In the genomic region with DNA sequence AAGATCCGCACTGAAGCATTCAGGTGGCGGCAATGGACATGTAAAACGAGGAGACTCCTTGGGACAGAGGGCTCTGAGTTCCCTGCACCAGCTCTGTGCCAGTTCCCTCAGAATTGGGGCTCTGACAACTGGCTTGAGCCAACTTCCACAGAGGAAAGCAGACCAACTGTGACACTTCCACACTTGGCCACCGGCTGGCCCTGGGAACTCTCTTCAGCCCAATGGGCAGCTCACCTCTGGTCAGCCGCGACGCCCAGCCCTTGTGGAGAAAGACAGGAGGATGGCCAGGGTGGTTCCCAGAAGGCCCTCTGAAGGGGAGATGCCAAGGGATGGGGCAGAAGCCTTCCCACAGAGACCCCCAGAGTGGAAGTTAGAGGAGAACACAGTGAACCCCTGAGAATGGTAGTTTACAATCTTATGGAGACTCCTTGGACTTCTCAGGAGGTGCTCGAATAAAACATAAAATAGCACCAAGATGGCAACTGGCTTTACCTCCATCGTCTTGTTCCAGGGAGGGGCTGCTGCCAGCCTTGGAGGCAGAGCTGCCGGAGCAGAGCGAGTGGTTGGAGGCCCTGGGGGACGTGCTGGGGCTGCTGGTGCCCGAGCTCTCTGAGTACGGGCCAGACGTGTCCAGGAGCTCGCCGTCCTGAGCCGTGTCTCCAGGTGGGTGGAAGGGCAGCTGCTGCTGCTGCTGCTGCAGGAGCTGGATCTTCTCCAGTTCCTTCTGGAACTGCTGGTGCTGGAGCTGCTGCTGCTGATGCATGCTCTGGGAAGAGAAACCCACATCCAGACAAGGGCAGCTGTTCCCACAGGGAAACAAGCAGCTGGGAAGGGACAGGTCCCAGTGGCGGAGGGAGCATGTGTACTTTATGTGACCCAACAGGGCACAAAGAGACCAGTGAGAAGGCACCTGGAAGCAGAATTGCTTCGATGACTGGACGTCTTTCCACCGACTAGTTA, we compare ENCODE assay signal across 1 cellular context.
TF ChIP-seq lines count a peak whose summit lies in the region.

No MANE protein-coding gene starts in this region.

TF ChIP-seq in K562, 482 proteins besides CTCF, POLR2A, EP300 and RAD21:
- no peak for TF ChIP-seq COPS2 (conservative IDR thresholded peaks at IDR 0.05)
- TF ChIP-seq FOXA3 (CRISPR knock-in tag; conservative IDR thresholded peaks at IDR 0.05 in 1 of 2, IDR thresholded peaks at IDR 0.05 in 1 of 2): no peak
- no peak for TF ChIP-seq CBFA2T2 (conservative IDR thresholded peaks at IDR 0.05)
- no peak for TF ChIP-seq ZNF75A (CRISPR knock-in tag; IDR thresholded peaks at IDR 0.05)
- no peak for TF ChIP-seq HDAC1 (IDR thresholded peaks at IDR 0.05)
- TF ChIP-seq, protein P1, sequence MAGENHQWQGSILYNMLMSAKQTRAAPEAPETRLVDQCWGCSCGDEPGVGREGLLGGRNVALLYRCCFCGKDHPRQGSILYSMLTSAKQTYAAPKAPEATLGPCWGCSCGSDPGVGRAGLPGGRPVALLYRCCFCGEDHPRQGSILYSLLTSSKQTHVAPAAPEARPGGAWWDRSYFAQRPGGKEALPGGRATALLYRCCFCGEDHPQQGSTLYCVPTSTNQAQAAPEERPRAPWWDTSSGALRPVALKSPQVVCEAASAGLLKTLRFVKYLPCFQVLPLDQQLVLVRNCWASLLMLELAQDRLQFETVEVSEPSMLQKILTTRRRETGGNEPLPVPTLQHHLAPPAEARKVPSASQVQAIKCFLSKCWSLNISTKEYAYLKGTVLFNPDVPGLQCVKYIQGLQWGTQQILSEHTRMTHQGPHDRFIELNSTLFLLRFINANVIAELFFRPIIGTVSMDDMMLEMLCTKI (IDR thresholded peaks at IDR 0.05; ENCODE audit: partially characterized antibody): no peak
- TF ChIP-seq, protein P2, sequence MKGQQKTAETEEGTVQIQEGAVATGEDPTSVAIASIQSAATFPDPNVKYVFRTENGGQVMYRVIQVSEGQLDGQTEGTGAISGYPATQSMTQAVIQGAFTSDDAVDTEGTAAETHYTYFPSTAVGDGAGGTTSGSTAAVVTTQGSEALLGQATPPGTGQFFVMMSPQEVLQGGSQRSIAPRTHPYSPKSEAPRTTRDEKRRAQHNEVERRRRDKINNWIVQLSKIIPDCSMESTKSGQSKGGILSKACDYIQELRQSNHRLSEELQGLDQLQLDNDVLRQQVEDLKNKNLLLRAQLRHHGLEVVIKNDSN (CRISPR knock-in tag; IDR thresholded peaks at IDR 0.05): no peak
